In genomic region chr10:103969857-103970627, GRCh38 we compare ENCODE assay signal across 9 cellular contexts. TPM values are rescaled to one million over a fixed set of nuclear protein-coding genes. Genes with fewer than 3 reads are reported as not detected.
DNase-seq lines count a peak whose midpoint lies in the region; ATAC-seq and TF ChIP-seq lines count a peak whose summit lies in the region.
"Had no signal": no experiment of that assay in that cellular context is flagged by ENCODE, and none has a peak within 500 bp of the region (broad histone marks: within the 10 kb centered on the region; RNA-seq: fewer than 3 reads in every experiment).

No MANE protein-coding gene starts in this region.

- peak overlapping the region; percentile 32 to 100 (median 96); a peak in 14 of 20 replicates for H3K4me3 ChIP-seq in BLaER1 treated with 17β-estradiol and CSF1 and Interleukin-3, amounts not matched to agents 10 nM and 100 nM
- H3K4me3 ChIP-seq in MG63 = peak overlapping the region; percentile 89
- H3K4me3 ChIP-seq in coronary artery = peak overlapping the region; percentile 88
- peak overlapping the region; percentile 81 for H3K4me3 ChIP-seq in neural progenitor cell

- H4K20me1 ChIP-seq in BLaER1 treated with 17β-estradiol and CSF1 and Interleukin-3, amounts not matched to agents 10 nM and 100 nM = peaks cover 0 to 66% (median 18%) of the 10 kb centered on the region in 11 experiments; a peak in 15 of 22 replicates
- peaks cover 22% of the 10 kb centered on the region for H4K20me1 ChIP-seq in neural progenitor cell (ENCODE audit: low read depth)

- H3K4me3 Mint-ChIP-seq in neural progenitor cell = peak overlapping the region; percentile 98

- peaks cover 29% of the 10 kb centered on the region for H3K4me1 Mint-ChIP-seq in neural progenitor cell

- no peak overlapping the region for H3K27ac Mint-ChIP-seq in neural progenitor cell

- peak overlapping the region; percentile 72 to 93 (median 90) for H3K4me2 ChIP-seq in BLaER1 treated with 17β-estradiol and CSF1 and Interleukin-3, amounts not matched to agents 10 nM and 100 nM
- H3K4me2 ChIP-seq in neural progenitor cell = peak overlapping the region; percentile 91

- peaks cover 58% of the 10 kb centered on the region for H3K79me2 ChIP-seq in neural progenitor cell (ENCODE audit: low read depth)

- no peak for TF ChIP-seq CTCF in coronary artery (IDR thresholded peaks at IDR 0.05)
- TF ChIP-seq CTCF in neural progenitor cell (IDR thresholded peaks at IDR 0.05) = no peak
- TF ChIP-seq CTCF in omental fat pad (IDR thresholded peaks at IDR 0.05) = no peak

- peaks cover 22 to 42% (median 28%) of the 10 kb centered on the region in 10 experiments for H3K4me1 ChIP-seq in BLaER1 treated with 17β-estradiol and CSF1 and Interleukin-3, amounts not matched to agents 10 nM and 100 nM
- H3K4me1 ChIP-seq in neural progenitor cell = peaks cover 15% of the 10 kb centered on the region

- H3F3A ChIP-seq in neural progenitor cell (ENCODE audit: low read depth) = peaks cover 14% of the 10 kb centered on the region

- ATAC-seq in omental fat pad (ENCODE audit: low FRiP score) (no peak), GM21723 (IDR thresholded peaks at IDR 0.05; ENCODE audit: unreplicated experiment) (no peak)

- no peak overlapping the region for H3K27ac ChIP-seq in BLaER1 treated with 17β-estradiol and CSF1 and Interleukin-3, amounts not matched to agents 10 nM and 100 nM
- no peak overlapping the region for H3K27ac ChIP-seq in coronary artery
- H3K27ac ChIP-seq in neural progenitor cell = no peak overlapping the region

- H3K36me3 ChIP-seq in BLaER1 treated with 17β-estradiol and CSF1 and Interleukin-3, amounts not matched to agents 10 nM and 100 nM = peaks cover 0 to 4% (median 0%) of the 10 kb centered on the region in 11 experiments; a peak in 2 of 22 replicates
- H3K36me3 ChIP-seq in MG63 (no peaks in the 10 kb centered on the region), neural progenitor cell (no peaks in the 10 kb centered on the region)

- DNase-seq in MG63 (no peak), coronary artery (ENCODE audit: low spot score) (no peak), neural progenitor cell (ENCODE audit: low spot score) (no peak), HPDE6-E6E7 (ENCODE audit: extremely low spot score) (no peak), A172 (ENCODE audit: low spot score) (no peak), omental fat pad (ENCODE audit: low spot score) (no peak)
- DNase-seq: NCI-H146 had no signal

- peak overlapping the region in 9 of 11 experiments; percentile 0 to 99 (median 47); a peak in 12 of 22 replicates for H3K9ac ChIP-seq in BLaER1 treated with 17β-estradiol and CSF1 and Interleukin-3, amounts not matched to agents 10 nM and 100 nM
- H3K9ac ChIP-seq in neural progenitor cell = peak overlapping the region; percentile 30

- H3K36me3 Mint-ChIP-seq in neural progenitor cell = peaks cover 17% of the 10 kb centered on the region

- H3K27me3 Mint-ChIP-seq in neural progenitor cell (ENCODE audit: insufficient read depth, low read depth) = peaks cover 7% of the 10 kb centered on the region

- no peaks in the 10 kb centered on the region for H3K27me3 ChIP-seq in BLaER1 treated with 17β-estradiol and CSF1 and Interleukin-3, amounts not matched to agents 10 nM and 100 nM
- no peaks in the 10 kb centered on the region for H3K27me3 ChIP-seq in MG63
- no peaks in the 10 kb centered on the region for H3K27me3 ChIP-seq in neural progenitor cell

- peaks cover 20% of the 10 kb centered on the region for H3K9me3 Mint-ChIP-seq in neural progenitor cell

- H2AFZ ChIP-seq in neural progenitor cell (replicated peaks) = no peak overlapping the region

- H3K9me3 ChIP-seq in BLaER1 treated with 17β-estradiol and CSF1 and Interleukin-3, amounts not matched to agents 10 nM and 100 nM (replicated peaks in 1 of 11) = peaks cover 0 to 7% (median 5%) of the 10 kb centered on the region in 11 experiments; a peak in 8 of 22 replicates
- H3K9me3 ChIP-seq in MG63 (no peaks in the 10 kb centered on the region), neural progenitor cell (ENCODE audit: low read depth) (no peaks in the 10 kb centered on the region)

RNA-seq across cellular contexts. Expression of gene SLK, which starts 3.1 kb away (rescaled TPM):
- 19.0 and 31.0 TPM in 2 replicates for total RNA-seq in MG63 (2014; rRNA removed; shearing (Covaris generic); ENCODE audit: low replicate concordance)
- total RNA-seq in neural progenitor cell (ENCODE audit: low replicate concordance) (33.5 and 42.7 TPM in 2 replicates), omental fat pad (10 to 100 TPM; 49.0 to 97.0 (median 61.8) TPM)
- total RNA-seq in A172 (2014; rRNA removed; shearing (Covaris generic)) = 47.9 and 61.5 TPM in 2 replicates

RNA-seq across cellular contexts. Expression of gene STN1, which starts 52.1 kb away (rescaled TPM):
- total RNA-seq in MG63 (2014; rRNA removed; shearing (Covaris generic); ENCODE audit: low replicate concordance) = 29.1 and 33.2 TPM in 2 replicates
- total RNA-seq in neural progenitor cell (ENCODE audit: low replicate concordance) = 26.4 and 32.0 TPM in 2 replicates
- total RNA-seq in A172 (2014; rRNA removed; shearing (Covaris generic)) = 33.1 and 43.8 TPM in 2 replicates
- 10 to 100 TPM; 15.4 to 44.7 (median 21.1) TPM for total RNA-seq in omental fat pad
